Comparison of ENCODE assay signal across 7 cellular contexts in genomic region chr16:22153074-22153473, GRCh38. TPM values are rescaled to one million over a fixed set of nuclear protein-coding genes. Genes with fewer than 3 reads are reported as not detected.
"Had no signal": no experiment of that assay in that cellular context is flagged by ENCODE, and none has a peak within 500 bp of the region (broad histone marks: within the 10 kb centered on the region; RNA-seq: fewer than 3 reads in every experiment).

No MANE protein-coding gene starts in this region.

RNA-seq across cellular contexts. Expression of gene SDR42E2, which starts 9.2 kb away (rescaled TPM):
- total RNA-seq: activated CD4-positive, alpha-beta memory T cell treated with anti-CD3 and anti-CD28 coated beads, Interleukin-2, amount 10 ng/mL, durations not matched to agents 7 days and 5 days; aorta; astrocyte; cerebellum; T-helper 2 cell treated with Interferon-gamma antibody and Interleukin-4, amounts not matched to agents 100 ng/mL and 5 ng/mL, for 36 hours had no signal
- polyA plus RNA-seq: adipose tissue, cardiac muscle cell had no signal
